8 cellular contexts compared by ENCODE assay signal in genomic region chr4:47010347-47011188, GRCh38. TPM values are rescaled to one million over a fixed set of nuclear protein-coding genes. Genes with fewer than 3 reads are reported as not detected.
DNase-seq lines count a peak whose midpoint lies in the region; ATAC-seq, FAIRE-seq and TF ChIP-seq lines count a peak whose summit lies in the region.

No MANE protein-coding gene starts in this region.

- TF ChIP-seq POLR2A in K562 (conservative IDR thresholded peaks at IDR 0.05) = no peak
- no peak for TF ChIP-seq POLR2A in transverse colon (IDR thresholded peaks at IDR 0.05)

- no peak overlapping the region for H3K4me2 ChIP-seq in K562 (ENCODE audit: insufficient read depth, low read length)

- H3K36me3 ChIP-seq in GM06990 (ENCODE audit: control insufficient read depth, insufficient read depth, low read length) = no peaks in the 10 kb centered on the region
- H3K36me3 ChIP-seq in K562 (ENCODE audit: control insufficient read depth, insufficient read depth, low read length) = no peaks in the 10 kb centered on the region
- no peaks in the 10 kb centered on the region for H3K36me3 ChIP-seq in transverse colon

- peak; percentile 29 for DNase-seq in GM06990 (ENCODE audit: extremely low read depth, insufficient read length)
- DNase-seq in K562 (ENCODE audit: extremely low read depth in 1 of 4, low spot score in 3 of 4) = no peak
- DNase-seq in iPS-NIHi7 (ENCODE audit: extremely low spot score) = no peak
- no peak for DNase-seq in stimulated activated CD4-positive, alpha-beta T cell treated with anti-CD3 and anti-CD28 coated beads, Interleukin-2, amount 100 ng/mL, for 24 hours
- DNase-seq in transverse colon = no peak
- no peak for DNase-seq in HK-2 (ENCODE audit: unreplicated experiment)

- peak; percentile 90 for ATAC-seq in GM19452 (IDR thresholded peaks at IDR 0.05; ENCODE audit: unreplicated experiment)
- peak; percentile 89 for ATAC-seq in HG03175 (IDR thresholded peaks at IDR 0.05; ENCODE audit: unreplicated experiment)
- ATAC-seq in K562 = no peak

- H3K27me3 ChIP-seq in GM06990 (replicated peaks; ENCODE audit: control insufficient read depth, insufficient read depth, low read length) (no peaks in the 10 kb centered on the region), K562 (ENCODE audit: control insufficient read depth in 2 of 2, insufficient read depth in 2 of 2, low read length in 2 of 2) (no peaks in the 10 kb centered on the region), transverse colon (no peaks in the 10 kb centered on the region)

- no peak overlapping the region for H3K9ac ChIP-seq in K562 (ENCODE audit: insufficient read depth in 1 of 2, low read depth in 2 of 2, low read length in 2 of 2)

- no peaks in the 10 kb centered on the region for H4K20me1 ChIP-seq in K562 (replicated peaks; ENCODE audit: control insufficient read depth, insufficient read depth, low read length)

- H3K4me3 ChIP-seq in GM06990 (replicated peaks; ENCODE audit: low read depth, low read length) (no peak overlapping the region), K562 (no peak overlapping the region), transverse colon (no peak overlapping the region)

- no peak overlapping the region for H3K27ac ChIP-seq in K562 (ENCODE audit: extremely low read depth, low read depth, low read length)
- no peak overlapping the region for H3K27ac ChIP-seq in transverse colon

- CTCF ChIA-PET in K562 (lab: Yijun Ruan, JAX; ENCODE audit: low intra/inter-chr PET ratio) = no interaction called here

- no TSS peak for BruUV-seq in K562 (replicated peaks; lab: Mats Ljungman, UMichigan)

- no peaks in the 10 kb centered on the region for H3K4me1 ChIP-seq in K562 (replicated peaks in 1 of 2; ENCODE audit: control insufficient read depth in 2 of 2, insufficient read depth in 2 of 2, low read length in 2 of 2)
- peaks cover 0 to 8% (median 0%) of the 10 kb centered on the region in 4 donors for H3K4me1 ChIP-seq in transverse colon

- TF ChIP-seq CTCF in GM06990 (IDR thresholded peaks at IDR 0.05; ENCODE audit: insufficient read depth, low read length, poor library complexity, severe bottlenecking) = no peak
- no peak for TF ChIP-seq CTCF in K562 (IDR thresholded peaks at IDR 0.05 in 2 of 3, conservative IDR thresholded peaks at IDR 0.05 in 1 of 3; ENCODE audit: insufficient read depth in 2 of 3, low read depth in 1 of 3, low read length in 3 of 3)
- TF ChIP-seq CTCF in transverse colon (IDR thresholded peaks at IDR 0.05) = no peak

- POLR2A ChIA-PET in K562 (lab: Yijun Ruan, JAX) = no interaction called here

- 0% methylated on average over 1 of the region's 1 CpG for WGBS in K562 (ENCODE audit: insufficient coverage, low coverage, missing lambda C conversion rate)
- WGBS in transverse colon (ENCODE audit: low coverage in 1 of 2), 2 donors = 5 to 6% methylated on average over 1 of the region's 1 CpG

- intact Hi-C loops in K562 (cut with micrococcal nuclease) = no loop called here
- intact Hi-C loops in transverse colon (cut with DNase I; ENCODE audit: low total_unique reads) = no loop called here

- in situ Hi-C loops in K562 (cut with MboI) (no loop called here), transverse colon (cut with MboI; ENCODE audit: low pct_ligation_motif_present in 1 of 4, low pct_unique_long_range_greater_than_20kb in 1 of 4, low sequenced_read_pairs in 3 of 4) (no loop called here)

- no peaks in the 10 kb centered on the region for H3K9me1 ChIP-seq in K562 (ENCODE audit: control insufficient read depth, insufficient read depth, low read length)

- H3K9me3 ChIP-seq in K562 (replicated peaks; ENCODE audit: control insufficient read depth, insufficient read depth, low read depth, low read length) = no peaks in the 10 kb centered on the region
- no peaks in the 10 kb centered on the region for H3K9me3 ChIP-seq in transverse colon

- no peak for TF ChIP-seq RAD21 in K562 (CRISPR knock-in tag; conservative IDR thresholded peaks at IDR 0.05 in 1 of 2, IDR thresholded peaks at IDR 0.05 in 1 of 2)

- H3K79me2 ChIP-seq in K562 (ENCODE audit: control insufficient read depth, insufficient read depth, low read length) = no peaks in the 10 kb centered on the region

- no peak overlapping the region for H2AFZ ChIP-seq in K562 (ENCODE audit: low read depth, low read length)

- FAIRE-seq in K562 (lab: Jason Lieb, UNC) = no peak

- no peak for TF ChIP-seq EP300 in K562 (IDR thresholded peaks at IDR 0.05; ENCODE audit: low read length)
- no peak for TF ChIP-seq EP300 in transverse colon (IDR thresholded peaks at IDR 0.05; ENCODE audit: low read depth)

TF ChIP-seq in K562, 482 proteins besides CTCF, POLR2A, EP300 and RAD21 (continues in another document):
- no peak for TF ChIP-seq CREB5 (CRISPR knock-in tag; IDR thresholded peaks at IDR 0.05)
- TF ChIP-seq ZEB2 (IDR thresholded peaks at IDR 0.05) = no peak
- TF ChIP-seq NKRF (IDR thresholded peaks at IDR 0.05; ENCODE audit: borderline replicate concordance) = no peak
- no peak for TF ChIP-seq KHSRP (IDR thresholded peaks at IDR 0.05)

RNA-seq across cellular contexts. Expression of gene GABRA4, which starts 17.2 kb away (rescaled TPM):
- total RNA-seq in K562 (2011; cell fraction: chromatin; rRNA removed; ENCODE audit: low replicate concordance) = not detected in 2 replicates
- not detected in 2 replicates for total RNA-seq in K562 (2011; cell fraction: nucleolus; rRNA removed)
- not detected in 2 replicates for total RNA-seq in K562 (2011; cell fraction: nucleoplasm; rRNA removed)
- total RNA-seq in K562 (2014; rRNA removed) = not detected in 2 replicates
- not detected in 2 replicates for total RNA-seq in K562 (2014; rRNA removed; fragmentation: Illumina TruSeq; extraction: Trizol)
- not detected in 2 replicates for total RNA-seq in K562 (2015; rRNA removed; fragmentation: Illumina TruSeq; extraction: Trizol)
- total RNA-seq in K562 (2021) = not detected in 2 replicates
- polyA plus RNA-seq in K562 (2011; rRNA removed) = not detected in 2 replicates
- polyA plus RNA-seq in K562 (2011; cell fraction: cytosol; rRNA removed) = not detected in 2 replicates
- not detected in 2 replicates for polyA plus RNA-seq in K562 (2011; cell fraction: nucleus; rRNA removed)
- polyA plus RNA-seq in K562 (2012) = not detected in 2 replicates
- not detected in 2 replicates for polyA plus RNA-seq in K562 (2014; fragmentation: Illumina TruSeq; extraction: Trizol)
- not detected for polyA plus RNA-seq in K562 (2014; fragmentation: Nextera tagmentation; extraction: Ambion mirVana)
- polyA plus RNA-seq in K562 (2014; rRNA removed) = not detected in 2 replicates
- not detected in 2 replicates for polyA minus RNA-seq in K562 (2011; rRNA and poly(A)+ RNA removed)
- polyA minus RNA-seq in K562 (2011; cell fraction: cytosol; rRNA and poly(A)+ RNA removed) = not detected in 2 replicates
- not detected in 2 replicates for polyA minus RNA-seq in K562 (2011; cell fraction: nucleus; rRNA and poly(A)+ RNA removed)
- under 1 TPM in 1 of 4 donors, not detected in 3; 0.16 TPM for total RNA-seq in transverse colon

RNA-seq across cellular contexts. Expression of gene GABRB1, which starts 20.8 kb away (rescaled TPM):
- total RNA-seq in K562 (2011; cell fraction: chromatin; rRNA removed; ENCODE audit: low replicate concordance) = 0.32 TPM in 1 of 2 replicates, not detected in the other
- total RNA-seq in K562 (2011; cell fraction: nucleolus; rRNA removed) = not detected in 2 replicates
- not detected in 2 replicates for total RNA-seq in K562 (2011; cell fraction: nucleoplasm; rRNA removed)
- total RNA-seq in K562 (2014; rRNA removed) (not detected in 2 replicates), K562 (2014; rRNA removed; fragmentation: Illumina TruSeq; extraction: Trizol) (not detected in 2 replicates), K562 (2015; rRNA removed; fragmentation: Illumina TruSeq; extraction: Trizol) (not detected in 2 replicates), K562 (2021) (not detected in 2 replicates), transverse colon (10 to 100 TPM in 1 of 4 donors, under 1 TPM in 2, not detected in 1; 0.14 to 19.7 (median 0.48) TPM)
- polyA plus RNA-seq in K562 (2011; rRNA removed) (not detected in 2 replicates), K562 (2014; fragmentation: Illumina TruSeq; extraction: Trizol) (not detected in 2 replicates), K562 (2014; fragmentation: Nextera tagmentation; extraction: Ambion mirVana) (not detected), K562 (2014; rRNA removed) (not detected in 2 replicates)
- not detected in 2 replicates for polyA plus RNA-seq in K562 (2011; cell fraction: cytosol; rRNA removed)
- not detected in 2 replicates for polyA plus RNA-seq in K562 (2011; cell fraction: nucleus; rRNA removed)
- 0.06 TPM in 1 of 2 replicates, not detected in the other for polyA plus RNA-seq in K562 (2012)
- not detected in 2 replicates for polyA minus RNA-seq in K562 (2011; rRNA and poly(A)+ RNA removed)
- polyA minus RNA-seq in K562 (2011; cell fraction: cytosol; rRNA and poly(A)+ RNA removed) = not detected in 2 replicates
- not detected in 2 replicates for polyA minus RNA-seq in K562 (2011; cell fraction: nucleus; rRNA and poly(A)+ RNA removed)
